ENCODE assay signal across 11 cellular contexts in genomic region chr9:9791621-9792020, GRCh38.
A peak's percentile ranks its signal among the peaks of the same experiment; 100 is the strongest.
DNase-seq lines count a peak whose midpoint lies in the region; TF ChIP-seq lines count a peak whose summit lies in the region.
"Had no signal": no experiment of that assay in that cellular context is flagged by ENCODE, and none has a peak within 500 bp of the region (broad histone marks: within the 10 kb centered on the region; RNA-seq: fewer than 3 reads in every experiment).

No MANE protein-coding gene starts in this region.

- no peak overlapping the region for H3K27ac ChIP-seq in left ventricle myocardium inferior (replicated peaks)
- H3K27ac ChIP-seq: adrenal gland had no signal

- peak; percentile 20 for DNase-seq in NCI-H1436 (lab: John Stamatoyannopoulos, UW)
- DNase-seq in NCI-H1436 treated with DMSO at 0.1 percent for 48 hours (lab: John Stamatoyannopoulos, UW), result no peak
- peak; percentile 11 for DNase-seq in NCI-H526 treated with DMSO at 0.1 percent for 48 hours (lab: John Stamatoyannopoulos, UW)
- DNase-seq in pons (ENCODE audit: low spot score), result peak; percentile 65
- no peak for DNase-seq in NCI-H2029 (lab: John Stamatoyannopoulos, UW)
- DNase-seq in left ventricle myocardium inferior, result no peak
- DNase-seq in stimulated activated CD4-positive, alpha-beta T cell treated with anti-CD3 and anti-CD28 coated beads, Interleukin-1b, Interleukin-23, amount 100 ng/mL, for 48 hours, result no peak
- DNase-seq: adrenal gland, NCI-H524 treated with DMSO at 0.1 percent for 48 hours, posterior cingulate gyrus had no signal

- H3K4me3 ChIP-seq in endocrine pancreas (ENCODE audit: control insufficient read depth, insufficient read depth, low read length) (peak overlapping the region; percentile 26), left ventricle myocardium inferior (no peak overlapping the region)
- H3K4me3 ChIP-seq: adrenal gland had no signal

- H3K9ac ChIP-seq in endocrine pancreas (ENCODE audit: control insufficient read depth, insufficient read depth, low read length), result no peak overlapping the region

- H3K36me3 ChIP-seq in endocrine pancreas (ENCODE audit: control insufficient read depth, insufficient read depth, low read length) (no peaks in the 10 kb centered on the region), left ventricle myocardium inferior (no peaks in the 10 kb centered on the region)
- H3K36me3 ChIP-seq: adrenal gland had no signal

- no peaks in the 10 kb centered on the region for H3K27me3 ChIP-seq in endocrine pancreas (ENCODE audit: control insufficient read depth, insufficient read depth, low read length)
- no peaks in the 10 kb centered on the region for H3K27me3 ChIP-seq in left ventricle myocardium inferior (ENCODE audit: low read depth)
- H3K27me3 ChIP-seq: adrenal gland had no signal

- no peak for TF ChIP-seq CTCF in left ventricle myocardium inferior (IDR thresholded peaks at IDR 0.05; ENCODE audit: borderline replicate concordance)

- H3K4me1 ChIP-seq in endocrine pancreas (ENCODE audit: control insufficient read depth, insufficient read depth, low read length) (no peaks in the 10 kb centered on the region), left ventricle myocardium inferior (no peaks in the 10 kb centered on the region)
- H3K4me1 ChIP-seq: adrenal gland had no signal

- H3K9me3 ChIP-seq in endocrine pancreas (ENCODE audit: control insufficient read depth, low read length) (no peaks in the 10 kb centered on the region), left ventricle myocardium inferior (replicated peaks) (no peaks in the 10 kb centered on the region)
- H3K9me3 ChIP-seq: adrenal gland had no signal

- intact Hi-C loops in left ventricle myocardium inferior (cut with micrococcal nuclease), result no loop called here

Comparison
In these comparisons a context has a peak if more than half of its experiments do, and no peak if none do; other contexts are left out.
1. DNase-seq: peak in NCI-H1436 (single experiment), NCI-H526 treated with DMSO at 0.1 percent for 48 hours (single experiment) and pons (single experiment); none in NCI-H1436 treated with DMSO at 0.1 percent for 48 hours (single experiment), NCI-H2029 (single experiment), left ventricle myocardium inferior (single experiment) and stimulated activated CD4-positive, alpha-beta T cell treated with anti-CD3 and anti-CD28 coated beads, Interleukin-1b, Interleukin-23, amount 100 ng/mL, for 48 hours (single experiment).